1 cellular context compared by ENCODE assay signal in the genomic region with DNA sequence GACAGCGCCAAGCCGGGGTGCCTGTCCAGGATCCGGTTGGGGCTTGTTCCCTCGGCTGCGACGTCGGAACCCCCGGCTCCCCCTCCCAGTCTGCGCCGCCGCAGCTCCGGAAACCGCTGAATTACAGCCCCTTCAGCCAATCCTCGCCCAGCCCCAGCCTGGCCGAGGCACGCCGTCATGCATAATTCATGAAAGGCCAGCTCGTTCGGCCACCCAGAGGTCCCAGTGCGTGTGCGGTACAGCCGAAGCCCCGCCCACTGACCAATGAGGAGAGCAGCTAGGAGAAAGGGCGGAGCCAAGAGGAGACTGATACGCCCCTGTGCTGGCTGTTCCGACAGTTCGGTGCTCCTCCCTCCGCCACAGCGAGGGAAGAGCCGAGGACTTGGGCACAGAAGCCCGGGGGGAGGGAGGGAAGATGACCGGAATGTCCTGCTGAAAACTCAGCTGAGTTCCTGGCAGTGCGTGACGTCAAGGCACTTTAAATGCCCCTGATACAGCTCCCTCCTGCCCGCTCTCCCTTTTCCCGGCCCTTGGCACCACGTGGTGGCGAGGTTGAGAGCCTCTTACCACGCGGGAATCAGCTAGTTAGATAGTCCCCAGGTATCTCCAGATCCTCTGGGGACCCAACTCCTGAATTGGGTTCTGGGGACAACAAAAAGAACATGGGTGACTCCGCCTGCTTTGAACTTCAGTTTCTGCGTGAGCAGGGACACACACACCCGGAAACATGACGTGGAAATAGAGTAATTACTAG.
TF ChIP-seq lines count a peak whose summit lies in the region.

A gene (minus strand): TSS at position 62 of the 754 bp plus-strand sequence. CDS start 39,926 bp downstream, outside the sequence.

TF ChIP-seq in WTC11, 78 proteins besides CTCF, POLR2A, EP300 and RAD21 (continued from another document and continues in another):
- TF ChIP-seq, protein P1, sequence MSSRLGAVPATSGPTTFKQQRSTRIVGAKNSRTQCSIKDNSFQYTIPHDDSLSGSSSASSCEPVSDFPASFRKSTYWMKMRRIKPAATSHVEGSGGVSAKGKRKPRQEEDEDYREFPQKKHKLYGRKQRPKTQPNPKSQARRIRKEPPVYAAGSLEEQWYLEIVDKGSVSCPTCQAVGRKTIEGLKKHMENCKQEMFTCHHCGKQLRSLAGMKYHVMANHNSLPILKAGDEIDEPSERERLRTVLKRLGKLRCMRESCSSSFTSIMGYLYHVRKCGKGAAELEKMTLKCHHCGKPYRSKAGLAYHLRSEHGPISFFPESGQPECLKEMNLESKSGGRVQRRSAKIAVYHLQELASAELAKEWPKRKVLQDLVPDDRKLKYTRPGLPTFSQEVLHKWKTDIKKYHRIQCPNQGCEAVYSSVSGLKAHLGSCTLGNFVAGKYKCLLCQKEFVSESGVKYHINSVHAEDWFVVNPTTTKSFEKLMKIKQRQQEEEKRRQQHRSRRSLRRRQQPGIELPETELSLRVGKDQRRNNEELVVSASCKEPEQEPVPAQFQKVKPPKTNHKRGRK (CRISPR knock-in tag; IDR thresholded peaks at IDR 0.05; ENCODE audit: borderline replicate concordance), result no peak
- TF ChIP-seq, protein P2, sequence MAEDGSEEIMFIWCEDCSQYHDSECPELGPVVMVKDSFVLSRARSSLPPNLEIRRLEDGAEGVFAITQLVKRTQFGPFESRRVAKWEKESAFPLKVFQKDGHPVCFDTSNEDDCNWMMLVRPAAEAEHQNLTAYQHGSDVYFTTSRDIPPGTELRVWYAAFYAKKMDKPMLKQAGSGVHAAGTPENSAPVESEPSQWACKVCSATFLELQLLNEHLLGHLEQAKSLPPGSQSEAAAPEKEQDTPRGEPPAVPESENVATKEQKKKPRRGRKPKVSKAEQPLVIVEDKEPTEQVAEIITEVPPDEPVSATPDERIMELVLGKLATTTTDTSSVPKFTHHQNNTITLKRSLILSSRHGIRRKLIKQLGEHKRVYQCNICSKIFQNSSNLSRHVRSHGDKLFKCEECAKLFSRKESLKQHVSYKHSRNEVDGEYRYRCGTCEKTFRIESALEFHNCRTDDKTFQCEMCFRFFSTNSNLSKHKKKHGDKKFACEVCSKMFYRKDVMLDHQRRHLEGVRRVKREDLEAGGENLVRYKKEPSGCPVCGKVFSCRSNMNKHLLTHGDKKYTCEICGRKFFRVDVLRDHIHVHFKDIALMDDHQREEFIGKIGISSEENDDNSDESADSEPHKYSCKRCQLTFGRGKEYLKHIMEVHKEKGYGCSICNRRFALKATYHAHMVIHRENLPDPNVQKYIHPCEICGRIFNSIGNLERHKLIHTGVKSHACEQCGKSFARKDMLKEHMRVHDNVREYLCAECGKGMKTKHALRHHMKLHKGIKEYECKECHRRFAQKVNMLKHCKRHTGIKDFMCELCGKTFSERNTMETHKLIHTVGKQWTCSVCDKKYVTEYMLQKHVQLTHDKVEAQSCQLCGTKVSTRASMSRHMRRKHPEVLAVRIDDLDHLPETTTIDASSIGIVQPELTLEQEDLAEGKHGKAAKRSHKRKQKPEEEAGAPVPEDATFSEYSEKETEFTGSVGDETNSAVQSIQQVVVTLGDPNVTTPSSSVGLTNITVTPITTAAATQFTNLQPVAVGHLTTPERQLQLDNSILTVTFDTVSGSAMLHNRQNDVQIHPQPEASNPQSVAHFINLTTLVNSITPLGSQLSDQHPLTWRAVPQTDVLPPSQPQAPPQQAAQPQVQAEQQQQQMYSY (CRISPR knock-in tag; IDR thresholded peaks at IDR 0.05), result no peak
- TF ChIP-seq ZNF219 (CRISPR knock-in tag; IDR thresholded peaks at IDR 0.05; ENCODE audit: borderline replicate concordance) (no peak), ZNF121 (CRISPR knock-in tag; IDR thresholded peaks at IDR 0.05) (no peak), GABPB1 (CRISPR knock-in tag; IDR thresholded peaks at IDR 0.05) (peak; percentile 95), ZBTB21 (CRISPR knock-in tag; IDR thresholded peaks at IDR 0.05; ENCODE audit: borderline replicate concordance) (peak; percentile 97; the same call in 1 of the 2 replicates), ATF1 (CRISPR knock-in tag; IDR thresholded peaks at IDR 0.05) (0 out of 2 replicates have a peak, but pooled peaks have one; percentile 13), NR3C1 (CRISPR knock-in tag; conservative IDR thresholded peaks at IDR 0.05; ENCODE audit: low read depth) (no peak), ESRRA (CRISPR knock-in tag; IDR thresholded peaks at IDR 0.05; ENCODE audit: borderline replicate concordance) (peak; percentile 56; the same call in 1 of the 2 replicates), MYBL2 (CRISPR knock-in tag; IDR thresholded peaks at IDR 0.05) (peak; percentile 68; the same call in 1 of the 2 replicates), PRRX2 (CRISPR knock-in tag; IDR thresholded peaks at IDR 0.05) (no peak), GTF2I (CRISPR knock-in tag; conservative IDR thresholded peaks at IDR 0.05) (no peak), RORB (CRISPR knock-in tag; IDR thresholded peaks at IDR 0.05) (no peak)
- TF ChIP-seq, protein P3, sequence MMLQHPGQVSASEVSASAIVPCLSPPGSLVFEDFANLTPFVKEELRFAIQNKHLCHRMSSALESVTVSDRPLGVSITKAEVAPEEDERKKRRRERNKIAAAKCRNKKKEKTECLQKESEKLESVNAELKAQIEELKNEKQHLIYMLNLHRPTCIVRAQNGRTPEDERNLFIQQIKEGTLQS (CRISPR knock-in tag; conservative IDR thresholded peaks at IDR 0.05), result no peak
- TF ChIP-seq, protein P4, sequence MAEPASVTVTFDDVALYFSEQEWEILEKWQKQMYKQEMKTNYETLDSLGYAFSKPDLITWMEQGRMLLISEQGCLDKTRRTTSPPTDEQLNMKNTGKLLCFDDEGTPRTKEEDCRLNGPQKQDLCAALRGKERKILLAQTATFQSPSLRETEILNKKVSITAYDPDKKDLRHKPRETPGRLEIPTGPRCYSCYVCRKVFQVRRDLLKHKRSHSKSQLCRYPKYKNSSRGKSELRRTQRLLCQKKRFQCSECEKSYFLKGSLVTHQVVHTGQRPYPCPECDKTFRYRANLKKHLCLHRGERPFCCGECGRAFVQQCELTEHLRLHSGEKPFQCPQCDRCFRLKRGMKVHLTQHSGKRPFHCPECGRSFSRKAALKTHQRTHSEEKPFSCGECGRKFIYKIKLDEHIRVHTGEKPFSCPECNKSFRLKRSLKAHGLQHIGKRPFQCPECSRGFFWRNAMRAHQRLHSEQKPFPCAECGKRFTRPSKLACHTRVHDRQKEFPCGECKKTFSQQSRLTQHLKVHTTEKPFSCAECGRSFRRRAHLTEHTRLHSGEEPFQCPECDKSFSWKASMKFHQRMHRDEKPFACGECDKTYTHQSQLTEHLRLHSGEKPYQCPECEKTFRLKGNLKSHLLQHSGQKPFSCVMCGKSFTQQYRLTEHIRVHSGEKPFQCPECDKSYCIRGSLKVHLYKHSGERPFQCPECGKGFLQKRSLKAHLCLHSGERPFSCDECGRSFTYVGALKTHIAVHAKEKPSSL (CRISPR knock-in tag; conservative IDR thresholded peaks at IDR 0.05), result no peak
- TF ChIP-seq, protein P5, sequence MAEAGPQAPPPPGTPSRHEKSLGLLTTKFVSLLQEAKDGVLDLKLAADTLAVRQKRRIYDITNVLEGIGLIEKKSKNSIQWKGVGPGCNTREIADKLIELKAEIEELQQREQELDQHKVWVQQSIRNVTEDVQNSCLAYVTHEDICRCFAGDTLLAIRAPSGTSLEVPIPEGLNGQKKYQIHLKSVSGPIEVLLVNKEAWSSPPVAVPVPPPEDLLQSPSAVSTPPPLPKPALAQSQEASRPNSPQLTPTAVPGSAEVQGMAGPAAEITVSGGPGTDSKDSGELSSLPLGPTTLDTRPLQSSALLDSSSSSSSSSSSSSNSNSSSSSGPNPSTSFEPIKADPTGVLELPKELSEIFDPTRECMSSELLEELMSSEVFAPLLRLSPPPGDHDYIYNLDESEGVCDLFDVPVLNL (CRISPR knock-in tag; IDR thresholded peaks at IDR 0.05; ENCODE audit: borderline replicate concordance, low read depth), result no peak
- TF ChIP-seq, protein P6, sequence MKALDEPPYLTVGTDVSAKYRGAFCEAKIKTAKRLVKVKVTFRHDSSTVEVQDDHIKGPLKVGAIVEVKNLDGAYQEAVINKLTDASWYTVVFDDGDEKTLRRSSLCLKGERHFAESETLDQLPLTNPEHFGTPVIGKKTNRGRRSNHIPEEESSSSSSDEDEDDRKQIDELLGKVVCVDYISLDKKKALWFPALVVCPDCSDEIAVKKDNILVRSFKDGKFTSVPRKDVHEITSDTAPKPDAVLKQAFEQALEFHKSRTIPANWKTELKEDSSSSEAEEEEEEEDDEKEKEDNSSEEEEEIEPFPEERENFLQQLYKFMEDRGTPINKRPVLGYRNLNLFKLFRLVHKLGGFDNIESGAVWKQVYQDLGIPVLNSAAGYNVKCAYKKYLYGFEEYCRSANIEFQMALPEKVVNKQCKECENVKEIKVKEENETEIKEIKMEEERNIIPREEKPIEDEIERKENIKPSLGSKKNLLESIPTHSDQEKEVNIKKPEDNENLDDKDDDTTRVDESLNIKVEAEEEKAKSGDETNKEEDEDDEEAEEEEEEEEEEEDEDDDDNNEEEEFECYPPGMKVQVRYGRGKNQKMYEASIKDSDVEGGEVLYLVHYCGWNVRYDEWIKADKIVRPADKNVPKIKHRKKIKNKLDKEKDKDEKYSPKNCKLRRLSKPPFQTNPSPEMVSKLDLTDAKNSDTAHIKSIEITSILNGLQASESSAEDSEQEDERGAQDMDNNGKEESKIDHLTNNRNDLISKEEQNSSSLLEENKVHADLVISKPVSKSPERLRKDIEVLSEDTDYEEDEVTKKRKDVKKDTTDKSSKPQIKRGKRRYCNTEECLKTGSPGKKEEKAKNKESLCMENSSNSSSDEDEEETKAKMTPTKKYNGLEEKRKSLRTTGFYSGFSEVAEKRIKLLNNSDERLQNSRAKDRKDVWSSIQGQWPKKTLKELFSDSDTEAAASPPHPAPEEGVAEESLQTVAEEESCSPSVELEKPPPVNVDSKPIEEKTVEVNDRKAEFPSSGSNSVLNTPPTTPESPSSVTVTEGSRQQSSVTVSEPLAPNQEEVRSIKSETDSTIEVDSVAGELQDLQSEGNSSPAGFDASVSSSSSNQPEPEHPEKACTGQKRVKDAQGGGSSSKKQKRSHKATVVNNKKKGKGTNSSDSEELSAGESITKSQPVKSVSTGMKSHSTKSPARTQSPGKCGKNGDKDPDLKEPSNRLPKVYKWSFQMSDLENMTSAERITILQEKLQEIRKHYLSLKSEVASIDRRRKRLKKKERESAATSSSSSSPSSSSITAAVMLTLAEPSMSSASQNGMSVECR (CRISPR knock-in tag; IDR thresholded peaks at IDR 0.05; ENCODE audit: borderline replicate concordance), result peak; percentile 48; the same call in 1 of the 2 replicates
- TF ChIP-seq, protein P7, sequence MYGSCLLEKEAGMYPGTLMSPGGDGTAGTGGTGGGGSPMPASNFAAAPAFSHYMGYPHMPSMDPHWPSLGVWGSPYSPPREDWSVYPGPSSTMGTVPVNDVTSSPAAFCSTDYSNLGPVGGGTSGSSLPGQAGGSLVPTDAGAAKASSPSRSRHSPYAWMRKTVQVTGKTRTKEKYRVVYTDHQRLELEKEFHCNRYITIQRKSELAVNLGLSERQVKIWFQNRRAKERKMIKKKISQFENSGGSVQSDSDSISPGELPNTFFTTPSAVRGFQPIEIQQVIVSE (CRISPR knock-in tag; IDR thresholded peaks at IDR 0.05; ENCODE audit: borderline replicate concordance), result no peak
- TF ChIP-seq, protein P8, sequence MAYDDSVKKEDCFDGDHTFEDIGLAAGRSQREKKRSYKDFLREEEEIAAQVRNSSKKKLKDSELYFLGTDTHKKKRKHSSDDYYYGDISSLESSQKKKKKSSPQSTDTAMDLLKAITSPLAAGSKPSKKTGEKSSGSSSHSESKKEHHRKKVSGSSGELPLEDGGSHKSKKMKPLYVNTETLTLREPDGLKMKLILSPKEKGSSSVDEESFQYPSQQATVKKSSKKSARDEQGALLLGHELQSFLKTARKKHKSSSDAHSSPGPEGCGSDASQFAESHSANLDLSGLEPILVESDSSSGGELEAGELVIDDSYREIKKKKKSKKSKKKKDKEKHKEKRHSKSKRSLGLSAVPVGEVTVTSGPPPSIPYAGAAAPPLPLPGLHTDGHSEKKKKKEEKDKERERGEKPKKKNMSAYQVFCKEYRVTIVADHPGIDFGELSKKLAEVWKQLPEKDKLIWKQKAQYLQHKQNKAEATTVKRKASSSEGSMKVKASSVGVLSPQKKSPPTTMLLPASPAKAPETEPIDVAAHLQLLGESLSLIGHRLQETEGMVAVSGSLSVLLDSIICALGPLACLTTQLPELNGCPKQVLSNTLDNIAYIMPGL (CRISPR knock-in tag; IDR thresholded peaks at IDR 0.05), result no peak; the same call in 1 of the 2 replicates
- TF ChIP-seq, protein P9, sequence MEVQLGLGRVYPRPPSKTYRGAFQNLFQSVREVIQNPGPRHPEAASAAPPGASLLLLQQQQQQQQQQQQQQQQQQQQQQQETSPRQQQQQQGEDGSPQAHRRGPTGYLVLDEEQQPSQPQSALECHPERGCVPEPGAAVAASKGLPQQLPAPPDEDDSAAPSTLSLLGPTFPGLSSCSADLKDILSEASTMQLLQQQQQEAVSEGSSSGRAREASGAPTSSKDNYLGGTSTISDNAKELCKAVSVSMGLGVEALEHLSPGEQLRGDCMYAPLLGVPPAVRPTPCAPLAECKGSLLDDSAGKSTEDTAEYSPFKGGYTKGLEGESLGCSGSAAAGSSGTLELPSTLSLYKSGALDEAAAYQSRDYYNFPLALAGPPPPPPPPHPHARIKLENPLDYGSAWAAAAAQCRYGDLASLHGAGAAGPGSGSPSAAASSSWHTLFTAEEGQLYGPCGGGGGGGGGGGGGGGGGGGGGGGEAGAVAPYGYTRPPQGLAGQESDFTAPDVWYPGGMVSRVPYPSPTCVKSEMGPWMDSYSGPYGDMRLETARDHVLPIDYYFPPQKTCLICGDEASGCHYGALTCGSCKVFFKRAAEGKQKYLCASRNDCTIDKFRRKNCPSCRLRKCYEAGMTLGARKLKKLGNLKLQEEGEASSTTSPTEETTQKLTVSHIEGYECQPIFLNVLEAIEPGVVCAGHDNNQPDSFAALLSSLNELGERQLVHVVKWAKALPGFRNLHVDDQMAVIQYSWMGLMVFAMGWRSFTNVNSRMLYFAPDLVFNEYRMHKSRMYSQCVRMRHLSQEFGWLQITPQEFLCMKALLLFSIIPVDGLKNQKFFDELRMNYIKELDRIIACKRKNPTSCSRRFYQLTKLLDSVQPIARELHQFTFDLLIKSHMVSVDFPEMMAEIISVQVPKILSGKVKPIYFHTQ (CRISPR knock-in tag; IDR thresholded peaks at IDR 0.05), result no peak
- TF ChIP-seq, protein P10, sequence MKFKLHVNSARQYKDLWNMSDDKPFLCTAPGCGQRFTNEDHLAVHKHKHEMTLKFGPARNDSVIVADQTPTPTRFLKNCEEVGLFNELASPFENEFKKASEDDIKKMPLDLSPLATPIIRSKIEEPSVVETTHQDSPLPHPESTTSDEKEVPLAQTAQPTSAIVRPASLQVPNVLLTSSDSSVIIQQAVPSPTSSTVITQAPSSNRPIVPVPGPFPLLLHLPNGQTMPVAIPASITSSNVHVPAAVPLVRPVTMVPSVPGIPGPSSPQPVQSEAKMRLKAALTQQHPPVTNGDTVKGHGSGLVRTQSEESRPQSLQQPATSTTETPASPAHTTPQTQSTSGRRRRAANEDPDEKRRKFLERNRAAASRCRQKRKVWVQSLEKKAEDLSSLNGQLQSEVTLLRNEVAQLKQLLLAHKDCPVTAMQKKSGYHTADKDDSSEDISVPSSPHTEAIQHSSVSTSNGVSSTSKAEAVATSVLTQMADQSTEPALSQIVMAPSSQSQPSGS (CRISPR knock-in tag; IDR thresholded peaks at IDR 0.05; ENCODE audit: borderline replicate concordance, low read depth), result 0 out of 2 replicates have a peak, but pooled peaks have one; percentile 18
- TF ChIP-seq, protein P11, sequence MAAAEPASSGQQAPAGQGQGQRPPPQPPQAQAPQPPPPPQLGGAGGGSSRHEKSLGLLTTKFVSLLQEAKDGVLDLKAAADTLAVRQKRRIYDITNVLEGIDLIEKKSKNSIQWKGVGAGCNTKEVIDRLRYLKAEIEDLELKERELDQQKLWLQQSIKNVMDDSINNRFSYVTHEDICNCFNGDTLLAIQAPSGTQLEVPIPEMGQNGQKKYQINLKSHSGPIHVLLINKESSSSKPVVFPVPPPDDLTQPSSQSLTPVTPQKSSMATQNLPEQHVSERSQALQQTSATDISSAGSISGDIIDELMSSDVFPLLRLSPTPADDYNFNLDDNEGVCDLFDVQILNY (CRISPR knock-in tag; IDR thresholded peaks at IDR 0.05), result no peak
- TF ChIP-seq, protein P12, sequence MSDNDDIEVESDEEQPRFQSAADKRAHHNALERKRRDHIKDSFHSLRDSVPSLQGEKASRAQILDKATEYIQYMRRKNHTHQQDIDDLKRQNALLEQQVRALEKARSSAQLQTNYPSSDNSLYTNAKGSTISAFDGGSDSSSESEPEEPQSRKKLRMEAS (CRISPR knock-in tag; IDR thresholded peaks at IDR 0.05), result peak; percentile 97
